ENCODE assay signal across 1 cellular context in the genomic region with DNA sequence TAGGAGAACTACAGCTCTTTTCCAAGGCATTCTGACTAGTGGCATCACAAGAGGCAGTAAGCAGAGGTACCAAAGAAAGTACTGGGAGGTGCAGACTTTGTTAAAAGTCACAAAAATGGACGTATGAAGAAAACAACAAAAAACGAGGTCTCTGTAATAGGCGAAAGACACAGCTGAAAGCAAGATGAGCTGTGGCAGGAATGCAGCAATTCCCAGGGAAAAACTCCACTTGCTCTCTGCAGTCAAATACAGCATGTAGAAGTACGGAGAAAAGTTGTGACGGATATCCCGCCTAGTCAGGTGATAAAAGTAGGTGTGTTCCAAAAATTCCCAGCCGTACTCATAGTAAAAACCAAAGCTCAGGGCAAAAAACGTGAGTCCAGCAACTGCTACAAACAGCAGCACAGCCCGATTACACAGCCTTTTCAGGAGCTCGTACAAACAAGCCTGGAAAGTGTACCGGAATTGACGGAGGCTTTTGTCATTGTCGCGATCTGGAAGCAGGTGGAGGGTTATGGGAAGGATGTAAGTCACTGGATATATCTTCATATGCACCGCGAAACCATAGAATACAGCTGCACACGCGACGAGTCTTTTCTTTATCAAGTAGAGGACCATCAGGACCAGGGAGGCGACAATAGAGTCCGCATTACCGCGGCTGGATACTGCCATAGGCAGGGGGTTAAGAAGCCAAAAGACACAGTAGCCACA.
A peak's percentile ranks its signal among the peaks of the same experiment; 100 is the strongest.
TF ChIP-seq lines count a peak whose summit lies in the region.

No MANE protein-coding gene starts in this region.

TF ChIP-seq in HepG2, 621 proteins besides CTCF, POLR2A, EP300 and RAD21:
- peak; percentile 17 for TF ChIP-seq ASH2L (IDR thresholded peaks at IDR 0.05; ENCODE audit: insufficient read length, low read depth, low read length)
- TF ChIP-seq, protein P1, sequence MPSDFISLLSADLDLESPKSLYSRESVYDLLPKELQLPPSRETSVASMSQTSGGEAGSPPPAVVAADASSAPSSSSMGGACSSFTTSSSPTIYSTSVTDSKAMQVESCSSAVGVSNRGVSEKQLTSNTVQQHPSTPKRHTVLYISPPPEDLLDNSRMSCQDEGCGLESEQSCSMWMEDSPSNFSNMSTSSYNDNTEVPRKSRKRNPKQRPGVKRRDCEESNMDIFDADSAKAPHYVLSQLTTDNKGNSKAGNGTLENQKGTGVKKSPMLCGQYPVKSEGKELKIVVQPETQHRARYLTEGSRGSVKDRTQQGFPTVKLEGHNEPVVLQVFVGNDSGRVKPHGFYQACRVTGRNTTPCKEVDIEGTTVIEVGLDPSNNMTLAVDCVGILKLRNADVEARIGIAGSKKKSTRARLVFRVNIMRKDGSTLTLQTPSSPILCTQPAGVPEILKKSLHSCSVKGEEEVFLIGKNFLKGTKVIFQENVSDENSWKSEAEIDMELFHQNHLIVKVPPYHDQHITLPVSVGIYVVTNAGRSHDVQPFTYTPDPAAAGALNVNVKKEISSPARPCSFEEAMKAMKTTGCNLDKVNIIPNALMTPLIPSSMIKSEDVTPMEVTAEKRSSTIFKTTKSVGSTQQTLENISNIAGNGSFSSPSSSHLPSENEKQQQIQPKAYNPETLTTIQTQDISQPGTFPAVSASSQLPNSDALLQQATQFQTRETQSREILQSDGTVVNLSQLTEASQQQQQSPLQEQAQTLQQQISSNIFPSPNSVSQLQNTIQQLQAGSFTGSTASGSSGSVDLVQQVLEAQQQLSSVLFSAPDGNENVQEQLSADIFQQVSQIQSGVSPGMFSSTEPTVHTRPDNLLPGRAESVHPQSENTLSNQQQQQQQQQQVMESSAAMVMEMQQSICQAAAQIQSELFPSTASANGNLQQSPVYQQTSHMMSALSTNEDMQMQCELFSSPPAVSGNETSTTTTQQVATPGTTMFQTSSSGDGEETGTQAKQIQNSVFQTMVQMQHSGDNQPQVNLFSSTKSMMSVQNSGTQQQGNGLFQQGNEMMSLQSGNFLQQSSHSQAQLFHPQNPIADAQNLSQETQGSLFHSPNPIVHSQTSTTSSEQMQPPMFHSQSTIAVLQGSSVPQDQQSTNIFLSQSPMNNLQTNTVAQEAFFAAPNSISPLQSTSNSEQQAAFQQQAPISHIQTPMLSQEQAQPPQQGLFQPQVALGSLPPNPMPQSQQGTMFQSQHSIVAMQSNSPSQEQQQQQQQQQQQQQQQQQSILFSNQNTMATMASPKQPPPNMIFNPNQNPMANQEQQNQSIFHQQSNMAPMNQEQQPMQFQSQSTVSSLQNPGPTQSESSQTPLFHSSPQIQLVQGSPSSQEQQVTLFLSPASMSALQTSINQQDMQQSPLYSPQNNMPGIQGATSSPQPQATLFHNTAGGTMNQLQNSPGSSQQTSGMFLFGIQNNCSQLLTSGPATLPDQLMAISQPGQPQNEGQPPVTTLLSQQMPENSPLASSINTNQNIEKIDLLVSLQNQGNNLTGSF (CRISPR knock-in tag; IDR thresholded peaks at IDR 0.05) = no peak
- no peak for TF ChIP-seq ESRRA (CRISPR knock-in tag; IDR thresholded peaks at IDR 0.05; ENCODE audit: low read depth)
- TF ChIP-seq ZNF652 (CRISPR knock-in tag; IDR thresholded peaks at IDR 0.05; ENCODE audit: borderline replicate concordance, low read depth) = no peak
- no peak for TF ChIP-seq GABPA (IDR thresholded peaks at IDR 0.05; ENCODE audit: low read depth, low read length)
- TF ChIP-seq GABPA (CRISPR knock-in tag; IDR thresholded peaks at IDR 0.05; ENCODE audit: low read depth) = peak; percentile 28; the same call in 1 of the 2 replicates
- TF ChIP-seq MTF2 (CRISPR knock-in tag; IDR thresholded peaks at IDR 0.05; ENCODE audit: borderline replicate concordance) = peak; percentile 53; the same call in 1 of the 2 replicates
- TF ChIP-seq KDM1A (CRISPR knock-in tag; IDR thresholded peaks at IDR 0.05) = no peak
- peak; percentile 5; the same call in 1 of the 2 replicates for TF ChIP-seq ZSCAN31 (CRISPR knock-in tag; IDR thresholded peaks at IDR 0.05; ENCODE audit: low read depth)
- no peak for TF ChIP-seq ZNF367 (CRISPR knock-in tag; IDR thresholded peaks at IDR 0.05; ENCODE audit: borderline replicate concordance)
- TF ChIP-seq SSRP1 (CRISPR knock-in tag; IDR thresholded peaks at IDR 0.05) = peak; percentile 32; the same call in 1 of the 2 replicates
- TF ChIP-seq, protein P2, sequence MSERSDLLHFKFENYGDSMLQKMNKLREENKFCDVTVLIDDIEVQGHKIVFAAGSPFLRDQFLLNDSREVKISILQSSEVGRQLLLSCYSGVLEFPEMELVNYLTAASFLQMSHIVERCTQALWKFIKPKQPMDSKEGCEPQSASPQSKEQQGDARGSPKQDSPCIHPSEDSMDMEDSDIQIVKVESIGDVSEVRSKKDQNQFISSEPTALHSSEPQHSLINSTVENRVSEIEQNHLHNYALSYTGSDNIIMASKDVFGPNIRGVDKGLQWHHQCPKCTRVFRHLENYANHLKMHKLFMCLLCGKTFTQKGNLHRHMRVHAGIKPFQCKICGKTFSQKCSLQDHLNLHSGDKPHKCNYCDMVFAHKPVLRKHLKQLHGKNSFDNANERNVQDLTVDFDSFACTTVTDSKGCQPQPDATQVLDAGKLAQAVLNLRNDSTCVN (CRISPR knock-in tag; IDR thresholded peaks at IDR 0.05; ENCODE audit: borderline replicate concordance) = no peak
- no peak for TF ChIP-seq SMYD3 (CRISPR knock-in tag; IDR thresholded peaks at IDR 0.05)
- TF ChIP-seq, protein P3, sequence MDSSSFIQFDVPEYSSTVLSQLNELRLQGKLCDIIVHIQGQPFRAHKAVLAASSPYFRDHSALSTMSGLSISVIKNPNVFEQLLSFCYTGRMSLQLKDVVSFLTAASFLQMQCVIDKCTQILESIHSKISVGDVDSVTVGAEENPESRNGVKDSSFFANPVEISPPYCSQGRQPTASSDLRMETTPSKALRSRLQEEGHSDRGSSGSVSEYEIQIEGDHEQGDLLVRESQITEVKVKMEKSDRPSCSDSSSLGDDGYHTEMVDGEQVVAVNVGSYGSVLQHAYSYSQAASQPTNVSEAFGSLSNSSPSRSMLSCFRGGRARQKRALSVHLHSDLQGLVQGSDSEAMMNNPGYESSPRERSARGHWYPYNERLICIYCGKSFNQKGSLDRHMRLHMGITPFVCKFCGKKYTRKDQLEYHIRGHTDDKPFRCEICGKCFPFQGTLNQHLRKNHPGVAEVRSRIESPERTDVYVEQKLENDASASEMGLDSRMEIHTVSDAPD (CRISPR knock-in tag; IDR thresholded peaks at IDR 0.05) = no peak
- TF ChIP-seq, protein P4, sequence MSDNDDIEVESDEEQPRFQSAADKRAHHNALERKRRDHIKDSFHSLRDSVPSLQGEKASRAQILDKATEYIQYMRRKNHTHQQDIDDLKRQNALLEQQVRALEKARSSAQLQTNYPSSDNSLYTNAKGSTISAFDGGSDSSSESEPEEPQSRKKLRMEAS (IDR thresholded peaks at IDR 0.05) = 0 out of 2 replicates have a peak, but pooled peaks have one; percentile 20
